ENCODE assay signal across 10 cellular contexts in genomic region chr2:177229448-177230242, GRCh38. TPM values are rescaled to one million over a fixed set of nuclear protein-coding genes. Genes with fewer than 3 reads are reported as not detected.
DNase-seq lines count a peak whose midpoint lies in the region; ATAC-seq, FAIRE-seq and TF ChIP-seq lines count a peak whose summit lies in the region.
"Had no signal": no experiment of that assay in that cellular context is flagged by ENCODE, and none has a peak within 500 bp of the region (broad histone marks: within the 10 kb centered on the region; RNA-seq: fewer than 3 reads in every experiment).

No MANE protein-coding gene starts in this region.

- H3K4me3 ChIP-seq in A549 (no peak overlapping the region), HepG2 (replicated peaks in 1 of 3; ENCODE audit: insufficient read depth in 1 of 3, low read depth in 2 of 3, low read length in 3 of 3) (no peak overlapping the region), OCI-LY7 (ENCODE audit: low read depth, low read length, poor library complexity, severe bottlenecking) (no peak overlapping the region)
- no peak overlapping the region for H3K4me3 ChIP-seq in CD8-positive, alpha-beta memory T cell (ENCODE audit: low read length)

- H3K79me2 ChIP-seq in HepG2 (ENCODE audit: insufficient read depth, low read length) = peaks cover 41% of the 10 kb centered on the region
- H3K79me2 ChIP-seq in OCI-LY7 (ENCODE audit: insufficient read depth, low read depth, low read length) = peaks cover 3% of the 10 kb centered on the region; the same call in 1 of the 2 replicates

- CTCF ChIA-PET in A549 (lab: Yijun Ruan, JAX) = interaction anchor here (0.6 to 3.2 kb wide), 6 partner anchors 11 to 64 kb away, joined by 3 to 15 read pairs (median 3); no protein-coding TSS in a partner anchor
- CTCF ChIA-PET in CD8-positive, alpha-beta memory T cell (lab: Charles Lee) = interaction anchor here (0.7 to 5.7 kb wide), 4 partner anchors 33 to 64 kb away, joined by 3 to 38 read pairs (median 3); partner anchors contain the start of gene NFE2L2
- CTCF ChIA-PET in HepG2 (lab: Yijun Ruan, JAX; ENCODE audit: low intra/inter-chr PET ratio, low total read pairs) = no interaction called here
- CTCF ChIA-PET in OCI-LY7 (lab: Charles Lee; ENCODE audit: unreplicated experiment) = no interaction called here

- H3K9me3 ChIP-seq in A549 (no peaks in the 10 kb centered on the region), HepG2 (ENCODE audit: low read length) (no peaks in the 10 kb centered on the region), OCI-LY7 (ENCODE audit: low read length) (no peaks in the 10 kb centered on the region)
- H3K9me3 ChIP-seq in CD8-positive, alpha-beta memory T cell (ENCODE audit: low read length) = no peaks in the 10 kb centered on the region

- H3K27ac ChIP-seq in A549 = peak overlapping the region in 1 of 2 experiments; percentile 22; a peak in 1 of 6 replicates
- no peak overlapping the region for H3K27ac ChIP-seq in CD8-positive, alpha-beta memory T cell (ENCODE audit: low read depth, low read length)
- H3K27ac ChIP-seq in HepG2 (ENCODE audit: extremely low read length, insufficient read depth, low read length) = no peak overlapping the region
- H3K27ac ChIP-seq in OCI-LY7 (ENCODE audit: low read depth, low read length, poor library complexity, severe bottlenecking) = no peak overlapping the region

- BruUV-seq in HepG2 (replicated peaks; lab: Mats Ljungman, UMichigan) (no TSS peak), OCI-LY7 (replicated peaks; lab: Mats Ljungman, UMichigan) (no TSS peak)

- H3K4me1 ChIP-seq in A549 (peaks cover 63% of the 10 kb centered on the region; the same call in 2 of the 3 replicates), HepG2 (ENCODE audit: insufficient read depth, low read length) (peaks cover 29% of the 10 kb centered on the region), OCI-LY7 (ENCODE audit: insufficient read depth, low read length, poor library complexity, severe bottlenecking) (peaks cover 6% of the 10 kb centered on the region)
- no peaks in the 10 kb centered on the region for H3K4me1 ChIP-seq in CD8-positive, alpha-beta memory T cell (ENCODE audit: insufficient read depth, low read length)

- TF ChIP-seq RAD21 in A549 (conservative IDR thresholded peaks at IDR 0.05 in 1 of 2, IDR thresholded peaks at IDR 0.05 in 1 of 2) (no peak), HepG2 (CRISPR knock-in tag; IDR thresholded peaks at IDR 0.05) (no peak)

- H3K4me2 ChIP-seq in A549 = no peak overlapping the region
- no peak overlapping the region for H3K4me2 ChIP-seq in HepG2 (ENCODE audit: low read depth, low read length)
- H3K4me2 ChIP-seq in OCI-LY7 (ENCODE audit: low read length) = no peak overlapping the region

- POLR2A ChIA-PET in A549 (lab: Yijun Ruan, JAX) = interaction anchor here (1.7 kb wide), 1 partner anchor 65 kb away, joined by 3 read pairs; no protein-coding TSS in a partner anchor
- POLR2A ChIA-PET in CD8-positive, alpha-beta memory T cell (lab: Charles Lee) = interaction anchor here (0.5 to 1.3 kb wide), 4 partner anchors 10 to 65 kb away, joined by 3 to 6 read pairs (median 5); no protein-coding TSS in a partner anchor
- POLR2A ChIA-PET in HepG2 (lab: Yijun Ruan, JAX) = interaction anchor here (0.8 to 3.7 kb wide), 6 partner anchors 10 to 65 kb away, joined by 3 to 19 read pairs (median 5); partner anchors contain the start of genes HNRNPA3 and NFE2L2
- POLR2A ChIA-PET in OCI-LY7 (lab: Charles Lee) = interaction anchor here (0.7 to 1.7 kb wide), 6 partner anchors 9 to 785 kb away, joined by 3 to 8 read pairs (median 4); partner anchors contain the start of gene NFE2L2

- peaks cover 34 to 64% (median 51%) of the 10 kb centered on the region in 3 donors for H3K4me1 Mint-ChIP-seq in CD8-positive, alpha-beta memory T cell
- peaks cover 37% of the 10 kb centered on the region for H3K4me1 Mint-ChIP-seq in activated T-helper 17 cell treated with anti-CD3 and anti-CD28 coated beads, Interleukin-2, amount 50 U/mL, for 72 hours

- no peaks in the 10 kb centered on the region for H3K27me3 Mint-ChIP-seq in CD8-positive, alpha-beta memory T cell
- H3K27me3 Mint-ChIP-seq in activated T-helper 17 cell treated with anti-CD3 and anti-CD28 coated beads, Interleukin-2, amount 50 U/mL, for 72 hours = no peaks in the 10 kb centered on the region

- WGBS in A549 (ENCODE audit: missing lambda C conversion rate) = 88% methylated on average over 8 of the region's 8 CpGs
- WGBS in HepG2 (ENCODE audit: low lambda C conversion rate) = 96% methylated on average over 8 of the region's 8 CpGs

- H2AFZ ChIP-seq in HepG2 (ENCODE audit: low read length) (no peak overlapping the region), OCI-LY7 (ENCODE audit: low read length) (no peak overlapping the region)

- in situ Hi-C loops in HepG2 (cut with HindIII; ENCODE audit: extremely low pct_ligation_motif_present, low pct_unique_long_range_greater_than_20kb) = no loop called here

- no peaks in the 10 kb centered on the region for H3K27me3 ChIP-seq in CD8-positive, alpha-beta memory T cell (ENCODE audit: insufficient read depth, low read length, poor library complexity, severe bottlenecking)
- H3K27me3 ChIP-seq in HepG2 (ENCODE audit: control insufficient read depth in 1 of 2, insufficient read depth in 2 of 2, low read length in 2 of 2) = no peaks in the 10 kb centered on the region

- H3K36me3 ChIP-seq in CD8-positive, alpha-beta memory T cell (ENCODE audit: insufficient read depth, low read length) = peaks cover 35% of the 10 kb centered on the region
- H3K36me3 ChIP-seq in HepG2 (replicated peaks in 1 of 2; ENCODE audit: control insufficient read depth in 1 of 2, insufficient read depth in 2 of 2, low read length in 2 of 2) = peaks cover 28 to 59% of the 10 kb centered on the region in 2 experiments
- H3K36me3 ChIP-seq in OCI-LY7 (ENCODE audit: insufficient read depth, low read length) = peaks cover 78% of the 10 kb centered on the region

- H3K9me3 Mint-ChIP-seq in CD8-positive, alpha-beta memory T cell = no peaks in the 10 kb centered on the region
- no peaks in the 10 kb centered on the region for H3K9me3 Mint-ChIP-seq in activated T-helper 17 cell treated with anti-CD3 and anti-CD28 coated beads, Interleukin-2, amount 50 U/mL, for 72 hours

- no peak overlapping the region for H3K9ac ChIP-seq in HepG2 (ENCODE audit: insufficient read depth, low read depth, low read length)

- H3K9me2 ChIP-seq in OCI-LY7 (ENCODE audit: insufficient read depth, low read length) = no peaks in the 10 kb centered on the region

- FAIRE-seq in A549 (lab: Jason Lieb, UNC) = no peak
- FAIRE-seq in HepG2 (lab: Jason Lieb, UNC) = no peak

- TF ChIP-seq EP300 in A549 (IDR thresholded peaks at IDR 0.05) (no peak), HepG2 (IDR thresholded peaks at IDR 0.05; ENCODE audit: low read depth in 2 of 2, low read length in 2 of 2) (no peak), HepG2 (CRISPR knock-in tag; IDR thresholded peaks at IDR 0.05; ENCODE audit: borderline replicate concordance) (no peak)

- H3K4me3 Mint-ChIP-seq in CD8-positive, alpha-beta memory T cell = peak overlapping the region in 1 of 7 donors; percentile 28
- H3K4me3 Mint-ChIP-seq in activated T-helper 17 cell treated with anti-CD3 and anti-CD28 coated beads, Interleukin-2, amount 50 U/mL, for 72 hours = peak overlapping the region; percentile 34

- ATAC-seq in A549 = peak; percentile 14 to 62
- peak; percentile 82 for ATAC-seq in activated T-helper 17 cell treated with anti-CD3 and anti-CD28 coated beads, Interleukin-2, amount 50 U/mL, for 72 hours (replicated peaks)
- ATAC-seq in HepG2 = peak; percentile 12

- TF ChIP-seq CTCF in A549 (IDR thresholded peaks at IDR 0.05) (no peak), HepG2 (CRISPR knock-in tag; IDR thresholded peaks at IDR 0.05) (no peak), OCI-LY7 (conservative IDR thresholded peaks at IDR 0.05; ENCODE audit: low read length) (no peak)

- DNase-seq in A549 (ENCODE audit: low read depth in 1 of 2, low spot score in 1 of 2) (no peak), HepG2 (ENCODE audit: low spot score) (no peak), OCI-LY7 (ENCODE audit: low spot score) (no peak), HPDE6-E6E7 (ENCODE audit: extremely low spot score) (no peak), COLO668 (lab: John Stamatoyannopoulos, UW; ENCODE audit: unreplicated experiment) (no peak), NCI-H2029 treated with DMSO at 0.1 percent for 48 hours (lab: John Stamatoyannopoulos, UW) (no peak)
- no peak for DNase-seq in CD8-positive, alpha-beta memory T cell
- DNase-seq: effector CD8-positive, alpha-beta T cell; stimulated activated CD4-positive, alpha-beta T cell treated with anti-CD3 and anti-CD28 coated beads, Interleukin-4, amount 100 ng/mL, for 1 hour had no signal

- peaks cover 45% of the 10 kb centered on the region for H4K20me1 ChIP-seq in HepG2 (ENCODE audit: insufficient read depth, low read length)
- H4K20me1 ChIP-seq in OCI-LY7 (ENCODE audit: insufficient read depth, low read length) = peaks cover 16% of the 10 kb centered on the region; the same call in 1 of the 2 replicates

- H3K36me3 Mint-ChIP-seq in CD8-positive, alpha-beta memory T cell = peaks cover 6 to 78% (median 20%) of the 10 kb centered on the region in 3 donors
- peaks cover 96% of the 10 kb centered on the region for H3K36me3 Mint-ChIP-seq in activated T-helper 17 cell treated with anti-CD3 and anti-CD28 coated beads, Interleukin-2, amount 50 U/mL, for 72 hours (ENCODE audit: low read depth)

- intact Hi-C loops in HepG2 (cut with micrococcal nuclease; ENCODE audit: unreplicated experiment) (loop anchor here (10.0 kb wide), 1 partner anchor 105 kb away; no protein-coding TSS in a partner anchor), OCI-LY7 (cut with micrococcal nuclease; ENCODE audit: unreplicated experiment) (loop anchor here (5.0 kb wide), 1 partner anchor 33 kb away; the partner anchor contains the start of gene NFE2L2)

- TF ChIP-seq POLR2A in A549 (IDR thresholded peaks at IDR 0.05; ENCODE audit: low read length) (no peak), HepG2 (IDR thresholded peaks at IDR 0.05; ENCODE audit: insufficient read depth in 1 of 2, low read depth in 2 of 2, low read length in 2 of 2) (peak in 1 of 2 experiments; percentile 66; a peak in 2 of 4 replicates)

- peak overlapping the region in 7 of 8 donors; percentile 44 to 94 (median 69) for H3K27ac Mint-ChIP-seq in CD8-positive, alpha-beta memory T cell
- peak overlapping the region; percentile 55 for H3K27ac Mint-ChIP-seq in activated T-helper 17 cell treated with anti-CD3 and anti-CD28 coated beads, Interleukin-2, amount 50 U/mL, for 72 hours

RNA-seq across cellular contexts. Expression of gene HNRNPA3, which starts 17.1 kb away (rescaled TPM):
- 250 and 357 TPM in 2 replicates for polyA plus RNA-seq in A549 (2011; rRNA removed)
- polyA plus RNA-seq in A549 (2012; cell fraction: cytosol; rRNA removed) = 101 and 131 TPM in 2 replicates
- 27.7 and 52.1 TPM in 2 replicates for polyA plus RNA-seq in A549 (2012; cell fraction: nucleus; rRNA removed)
- 714 to 805 TPM (median 755 TPM) in 3 replicates for polyA plus RNA-seq in A549 (2017; fragmentation: RNase III; extraction: RNeasy Plus Mini Kit Qiagen cat#74134 plus additional on column Dnase treatment)
- polyA minus RNA-seq in A549 (2011; rRNA and poly(A)+ RNA removed) = 32.7 and 35.5 TPM in 2 replicates
- total RNA-seq in CD8-positive, alpha-beta memory T cell = 100 to 1,000 TPM; 203 to 216 TPM
- polyA plus RNA-seq in CD8-positive, alpha-beta memory T cell = 58.3 TPM
- total RNA-seq in activated T-helper 17 cell treated with anti-CD3 and anti-CD28 coated beads, Interleukin-2, amount 50 U/mL, for 72 hours = 100 to 1,000 TPM; 120 to 260 TPM
- 97.7 and 164 TPM in 2 replicates for total RNA-seq in HepG2 (2016; rRNA removed; fragmentation: Illumina TruSeq; extraction: Trizol)
- 14.2 and 15.3 TPM in 2 replicates for total RNA-seq in HepG2 (2016; cell fraction: cytosol; rRNA removed; fragmentation: Illumina TruSeq; extraction: Trizol; ENCODE audit: low read depth)
- 105 and 171 TPM in 2 replicates for total RNA-seq in HepG2 (2016; cell fraction: insoluble cytoplasmic fraction; rRNA removed; fragmentation: Illumina TruSeq; extraction: Trizol)
- total RNA-seq in HepG2 (2016; cell fraction: membrane; rRNA removed; fragmentation: Illumina TruSeq; extraction: Trizol) = 84.7 and 87.9 TPM in 2 replicates
- 152 and 163 TPM in 2 replicates for total RNA-seq in HepG2 (2016; cell fraction: nucleus; rRNA removed; fragmentation: Illumina TruSeq; extraction: Trizol)
- polyA plus RNA-seq in HepG2 (2011; rRNA removed) = 52.3 and 73.3 TPM in 2 replicates
- 28.9 and 35.7 TPM in 2 replicates for polyA plus RNA-seq in HepG2 (2011; cell fraction: cytosol; rRNA removed)
- polyA plus RNA-seq in HepG2 (2011; cell fraction: nucleus; rRNA removed) = 80.5 and 102 TPM in 2 replicates
- polyA plus RNA-seq in HepG2 (2012) = 166 and 486 TPM in 2 replicates
- 36.5 and 45.0 TPM in 2 replicates for polyA plus RNA-seq in HepG2 (2016; cell fraction: cytosol; fragmentation: Illumina TruSeq; extraction: Trizol; ENCODE audit: low read depth)
- 1,088 and 1,120 TPM in 2 replicates for polyA plus RNA-seq in HepG2 (2016; cell fraction: insoluble cytoplasmic fraction; fragmentation: Illumina TruSeq; extraction: Trizol; ENCODE audit: low read depth)
- 139 and 151 TPM in 2 replicates for polyA plus RNA-seq in HepG2 (2016; cell fraction: membrane; fragmentation: Illumina TruSeq; extraction: Trizol; ENCODE audit: low read depth)
- polyA plus RNA-seq in HepG2 (2016; cell fraction: nucleus; fragmentation: Illumina TruSeq; extraction: Trizol; ENCODE audit: insufficient read depth, low read depth) = 525 and 575 TPM in 2 replicates
- 11.2 and 12.3 TPM in 2 replicates for polyA minus RNA-seq in HepG2 (2011; rRNA and poly(A)+ RNA removed; ENCODE audit: low replicate concordance)
- polyA minus RNA-seq in HepG2 (2011; cell fraction: cytosol; rRNA and poly(A)+ RNA removed) = 34.8 and 38.9 TPM in 2 replicates
- polyA minus RNA-seq in HepG2 (2011; cell fraction: nucleus; rRNA and poly(A)+ RNA removed) = 205 and 222 TPM in 2 replicates
- 68.2 and 82.2 TPM in 2 replicates for total RNA-seq in OCI-LY7 (2014; rRNA removed; shearing (Covaris generic))
- 450 and 472 TPM in 2 replicates for total RNA-seq in OCI-LY7 (2022)

RNA-seq across cellular contexts. Expression of gene NFE2L2, which starts 34.9 kb away (rescaled TPM):
- polyA plus RNA-seq in A549 (2011; rRNA removed) (146 and 162 TPM in 2 replicates), A549 (2017; fragmentation: RNase III; extraction: RNeasy Plus Mini Kit Qiagen cat#74134 plus additional on column Dnase treatment) (61.0 to 65.8 TPM (median 62.0 TPM) in 3 replicates), HepG2 (2011; rRNA removed) (138 and 215 TPM in 2 replicates)
- polyA plus RNA-seq in A549 (2012; cell fraction: cytosol; rRNA removed) = 39.8 and 49.5 TPM in 2 replicates
- polyA plus RNA-seq in A549 (2012; cell fraction: nucleus; rRNA removed) = 31.1 and 38.8 TPM in 2 replicates
- 168 and 177 TPM in 2 replicates for polyA minus RNA-seq in A549 (2011; rRNA and poly(A)+ RNA removed)
- total RNA-seq in CD8-positive, alpha-beta memory T cell = 10 to 100 TPM; 58.0 to 63.0 TPM
- polyA plus RNA-seq in CD8-positive, alpha-beta memory T cell = 47.7 TPM
- total RNA-seq in activated T-helper 17 cell treated with anti-CD3 and anti-CD28 coated beads, Interleukin-2, amount 50 U/mL, for 72 hours = 10 to 100 TPM; 39.3 to 49.4 TPM
- total RNA-seq in HepG2 (2016; rRNA removed; fragmentation: Illumina TruSeq; extraction: Trizol) (84.6 and 136 TPM in 2 replicates), OCI-LY7 (2022) (58.1 and 58.6 TPM in 2 replicates)
- 93.0 and 99.3 TPM in 2 replicates for total RNA-seq in HepG2 (2016; cell fraction: cytosol; rRNA removed; fragmentation: Illumina TruSeq; extraction: Trizol; ENCODE audit: low read depth)
- total RNA-seq in HepG2 (2016; cell fraction: insoluble cytoplasmic fraction; rRNA removed; fragmentation: Illumina TruSeq; extraction: Trizol) = 80.6 and 139 TPM in 2 replicates
- 85.8 and 94.3 TPM in 2 replicates for total RNA-seq in HepG2 (2016; cell fraction: membrane; rRNA removed; fragmentation: Illumina TruSeq; extraction: Trizol)
- 92.5 and 95.6 TPM in 2 replicates for total RNA-seq in HepG2 (2016; cell fraction: nucleus; rRNA removed; fragmentation: Illumina TruSeq; extraction: Trizol)
- 94.2 and 119 TPM in 2 replicates for polyA plus RNA-seq in HepG2 (2011; cell fraction: cytosol; rRNA removed)
- 66.9 and 70.1 TPM in 2 replicates for polyA plus RNA-seq in HepG2 (2011; cell fraction: nucleus; rRNA removed)
- polyA plus RNA-seq in HepG2 (2012) = 104 and 115 TPM in 2 replicates
- 17.6 and 20.3 TPM in 2 replicates for polyA plus RNA-seq in HepG2 (2016; cell fraction: cytosol; fragmentation: Illumina TruSeq; extraction: Trizol; ENCODE audit: low read depth)
- polyA plus RNA-seq in HepG2 (2016; cell fraction: insoluble cytoplasmic fraction; fragmentation: Illumina TruSeq; extraction: Trizol; ENCODE audit: low read depth) = 211 and 217 TPM in 2 replicates
- 41.9 and 49.1 TPM in 2 replicates for polyA plus RNA-seq in HepG2 (2016; cell fraction: membrane; fragmentation: Illumina TruSeq; extraction: Trizol; ENCODE audit: low read depth)
- polyA plus RNA-seq in HepG2 (2016; cell fraction: nucleus; fragmentation: Illumina TruSeq; extraction: Trizol; ENCODE audit: insufficient read depth, low read depth) = 168 and 175 TPM in 2 replicates
- polyA minus RNA-seq in HepG2 (2011; rRNA and poly(A)+ RNA removed; ENCODE audit: low replicate concordance) = 157 and 264 TPM in 2 replicates
- polyA minus RNA-seq in HepG2 (2011; cell fraction: cytosol; rRNA and poly(A)+ RNA removed) = 128 and 137 TPM in 2 replicates
- 140 and 141 TPM in 2 replicates for polyA minus RNA-seq in HepG2 (2011; cell fraction: nucleus; rRNA and poly(A)+ RNA removed)
- total RNA-seq in OCI-LY7 (2014; rRNA removed; shearing (Covaris generic)) = 26.2 and 27.0 TPM in 2 replicates

Comparison
In these comparisons a context has a peak if more than half of its experiments do, and no peak if none do; other contexts are left out.
1. ATAC-seq: peak in every context shown above with its lines; median percentile 82 in activated T-helper 17 cell treated with anti-CD3 and anti-CD28 coated beads, Interleukin-2, amount 50 U/mL, for 72 hours; 38 in A549; 12 in HepG2.
2. CTCF ChIA-PET loops: an anchor here in A549 (0.6 to 3.2 kb wide) and CD8-positive, alpha-beta memory T cell (0.7 to 5.7 kb wide); none called in HepG2 and OCI-LY7.
3. Of the 38 proteins assayed by ChIP-seq in both HepG2 and A549: peak only in HepG2: none; only in A549: none; in both: POLR2AphosphoS2; in neither: 35; mixed calls (peak in some experiments, not most) for 2.